8 cellular contexts compared by ENCODE assay signal in genomic region chr17:28763804-28764266, GRCh38. TPM values are rescaled to one million over a fixed set of nuclear protein-coding genes. Genes with fewer than 3 reads are reported as not detected.
DNase-seq lines count a peak whose midpoint lies in the region; ATAC-seq and TF ChIP-seq lines count a peak whose summit lies in the region.

No MANE protein-coding gene starts in this region.

- WGBS in lower leg skin, 2 donors: 67 to 68% methylated on average over 5 of the region's 5 CpGs

- H3K4me3 ChIP-seq in HEK293 (ENCODE audit: low read depth, low read length): no peak overlapping the region
- H3K4me3 ChIP-seq in lower leg skin (ENCODE audit: low read depth, poor library complexity, severe bottlenecking): no peak overlapping the region

- intact Hi-C loops in lower leg skin (cut with DNase I; ENCODE audit: low total_unique reads): loop anchor here (5.0 kb wide), 1 partner anchor 153 kb away; no protein-coding TSS in a partner anchor

- ATAC-seq in HG02623 (IDR thresholded peaks at IDR 0.05; ENCODE audit: unreplicated experiment): no peak

- TF ChIP-seq POLR2A in lower leg skin (IDR thresholded peaks at IDR 0.05): no peak

- H3K36me3 ChIP-seq in HEK293 (ENCODE audit: control insufficient read depth in 2 of 2, insufficient read depth in 1 of 2, low read length in 2 of 2): peaks cover 17 to 56% of the 10 kb centered on the region in 2 experiments

- peak; percentile 45 for DNase-seq in COLO668 (lab: John Stamatoyannopoulos, UW; ENCODE audit: unreplicated experiment)
- peak; percentile 74 for DNase-seq in NCI-H460 (ENCODE audit: extremely low read depth, low read depth)
- peak; percentile 71 to 85 for DNase-seq in activated CD4-positive, alpha-beta T cell treated with anti-CD3 and anti-CD28 coated beads for 4 hours
- peak; percentile 61 for DNase-seq in cerebellum (ENCODE audit: low spot score)
- peak; percentile 79 to 96 for DNase-seq in lower leg skin (ENCODE audit: low spot score in 2 of 2)
- peak; percentile 47 to 60 for DNase-seq in stimulated activated CD8-positive, alpha-beta memory T cell treated with anti-CD3 and anti-CD28 coated beads, Interleukin-15, amount 100 ng/mL, for 48 hours (ENCODE audit: low read depth in 2 of 2)

- no peaks in the 10 kb centered on the region for H3K9me3 ChIP-seq in HEK293 (ENCODE audit: control insufficient read depth, insufficient read depth, low read depth, low read length)

- no peaks in the 10 kb centered on the region; the same call in 1 of the 2 replicates for H3K4me1 ChIP-seq in HEK293 (ENCODE audit: control insufficient read depth, insufficient read depth, low read length)

- H3K27ac ChIP-seq in HEK293 (ENCODE audit: extremely low read depth, low read depth, low read length): no peak overlapping the region

- peak; percentile 51; the same call in 1 of the 2 replicates for TF ChIP-seq CTCF in HEK293 (tag by site-specific recombination; IDR thresholded peaks at IDR 0.05)
- TF ChIP-seq CTCF in lower leg skin (IDR thresholded peaks at IDR 0.05): peak in 2 of 3 donors; percentile 67 to 73

- CTCF ChIA-PET in HEK293 (lab: Yijun Ruan, JAX): interaction anchor here (0.5 to 7.6 kb wide), 61 partner anchors 10 to 1225 kb away, joined by 3 to 175 read pairs (median 6); partner anchors contain the start of genes DHRS13, FAM222B, FLOT2 and NEK8

- POLR2A ChIA-PET in HEK293 (lab: Yijun Ruan, JAX): interaction anchor here (0.6 to 2.2 kb wide), 15 partner anchors 9 to 834 kb away, joined by 3 to 21 read pairs (median 4); partner anchors contain the start of genes FAM222B, NEK8, RPL23A and TLCD1

TF ChIP-seq in HEK293, 187 proteins besides CTCF, POLR2A, EP300 and RAD21 (continues in another document):
- TF ChIP-seq PRDM10 (tag by site-specific recombination; IDR thresholded peaks at IDR 0.05): peak; percentile 70
- TF ChIP-seq ZNF792 (tag by site-specific recombination; IDR thresholded peaks at IDR 0.05): no peak
- TF ChIP-seq ZNF830 (tag by site-specific recombination; IDR thresholded peaks at IDR 0.05; ENCODE audit: low read depth): no peak
- TF ChIP-seq OVOL3 (tag by site-specific recombination; IDR thresholded peaks at IDR 0.05): no peak
- TF ChIP-seq PRDM4 (tag by site-specific recombination; IDR thresholded peaks at IDR 0.05): no peak
- no peak for TF ChIP-seq ZBTB7A (tag by site-specific recombination; IDR thresholded peaks at IDR 0.05; ENCODE audit: low read depth)
- peak; percentile 92 for TF ChIP-seq ZNF660 (tag by site-specific recombination; IDR thresholded peaks at IDR 0.05)
- peak; percentile 91 for TF ChIP-seq ZNF600 (tag by site-specific recombination; IDR thresholded peaks at IDR 0.05)
- 0 out of 2 replicates have a peak, but pooled peaks have one; percentile 41 for TF ChIP-seq ZNF2 (tag by site-specific recombination; IDR thresholded peaks at IDR 0.05)
- no peak for TF ChIP-seq ZBTB21 (tag by site-specific recombination; IDR thresholded peaks at IDR 0.05)
- no peak for TF ChIP-seq ZNF549 (tag by site-specific recombination; IDR thresholded peaks at IDR 0.05)
- TF ChIP-seq ZNF561 (tag by site-specific recombination; IDR thresholded peaks at IDR 0.05; ENCODE audit: borderline replicate concordance): 0 out of 2 replicates have a peak, but pooled peaks have one; percentile 31
- TF ChIP-seq ZNF654 (tag by site-specific recombination; IDR thresholded peaks at IDR 0.05; ENCODE audit: low read depth): peak; percentile 65
- no peak for TF ChIP-seq TCF7L2 (IDR thresholded peaks at IDR 0.05; ENCODE audit: borderline replicate concordance, low read depth, low read length)
- peak; percentile 21; the same call in 1 of the 2 replicates for TF ChIP-seq ZNF391 (tag by site-specific recombination; IDR thresholded peaks at IDR 0.05; ENCODE audit: borderline replicate concordance, low read depth)
- no peak for TF ChIP-seq OSR2 (tag by site-specific recombination; IDR thresholded peaks at IDR 0.05)
- no peak for TF ChIP-seq ZNF48 (tag by site-specific recombination; IDR thresholded peaks at IDR 0.05)
- TF ChIP-seq ZNF510 (tag by site-specific recombination; IDR thresholded peaks at IDR 0.05; ENCODE audit: insufficient replicate concordance): no peak
- no peak for TF ChIP-seq KLF7 (tag by site-specific recombination; IDR thresholded peaks at IDR 0.05; ENCODE audit: borderline replicate concordance)
- no peak for TF ChIP-seq HIC1 (tag by site-specific recombination; IDR thresholded peaks at IDR 0.05)

RNA-seq across cellular contexts. Expression of gene TRAF4, which starts 20.0 kb away (rescaled TPM):
- 79.4 and 83.4 TPM in 2 replicates for total RNA-seq in NCI-H460 (2014; rRNA removed; shearing (Covaris generic))
- 293 and 327 TPM in 2 replicates for polyA plus RNA-seq in NCI-H460 (2014; cell fraction: nucleus; rRNA removed)
- total RNA-seq in cerebellum (32.8 TPM), lower leg skin (10 to 100 TPM; 11.0 to 30.9 (median 21.8) TPM)

RNA-seq across cellular contexts. Expression of gene NEK8, which starts 35.2 kb away (rescaled TPM):
- 1.9 and 2.5 TPM in 2 replicates for total RNA-seq in NCI-H460 (2014; rRNA removed; shearing (Covaris generic))
- polyA plus RNA-seq in NCI-H460 (2014; cell fraction: nucleus; rRNA removed): 11.2 and 11.6 TPM in 2 replicates
- total RNA-seq in cerebellum: 2.2 TPM
- total RNA-seq in lower leg skin: 1 to 10 TPM; 2.1 to 9.5 (median 4.4) TPM

RNA-seq across cellular contexts. Expression of gene TLCD1, which starts 37.8 kb away (rescaled TPM):
- 27.9 and 32.4 TPM in 2 replicates for total RNA-seq in NCI-H460 (2014; rRNA removed; shearing (Covaris generic))
- 54.4 and 56.1 TPM in 2 replicates for polyA plus RNA-seq in NCI-H460 (2014; cell fraction: nucleus; rRNA removed)
- 1.5 TPM for total RNA-seq in cerebellum
- total RNA-seq in lower leg skin: 10 to 100 TPM in 3 of 4 donors, 1 to 10 TPM in 1; 9.4 to 33.6 (median 23.5) TPM

RNA-seq across cellular contexts. Expression of gene RPL23A, which starts 44.0 kb away (rescaled TPM):
- total RNA-seq in NCI-H460 (2014; rRNA removed; shearing (Covaris generic)): 1,295 and 1,608 TPM in 2 replicates
- polyA plus RNA-seq in NCI-H460 (2014; cell fraction: nucleus; rRNA removed): 380 and 446 TPM in 2 replicates
- 170 TPM for total RNA-seq in cerebellum
- total RNA-seq in lower leg skin: 100 to 1,000 TPM; 538 to 966 (median 735) TPM

RNA-seq across cellular contexts. Expression of gene RAB34, which starts 46.2 kb away (rescaled TPM):
- 170 and 179 TPM in 2 replicates for total RNA-seq in NCI-H460 (2014; rRNA removed; shearing (Covaris generic))
- polyA plus RNA-seq in NCI-H460 (2014; cell fraction: nucleus; rRNA removed): 339 and 432 TPM in 2 replicates
- 17.4 TPM for total RNA-seq in cerebellum
- total RNA-seq in lower leg skin: 100 to 1,000 TPM in 2 of 4 donors, 10 to 100 TPM in 2; 76.6 to 138 (median 103) TPM
